Comparison of ENCODE assay signal across 1 cellular context in the genomic region with DNA sequence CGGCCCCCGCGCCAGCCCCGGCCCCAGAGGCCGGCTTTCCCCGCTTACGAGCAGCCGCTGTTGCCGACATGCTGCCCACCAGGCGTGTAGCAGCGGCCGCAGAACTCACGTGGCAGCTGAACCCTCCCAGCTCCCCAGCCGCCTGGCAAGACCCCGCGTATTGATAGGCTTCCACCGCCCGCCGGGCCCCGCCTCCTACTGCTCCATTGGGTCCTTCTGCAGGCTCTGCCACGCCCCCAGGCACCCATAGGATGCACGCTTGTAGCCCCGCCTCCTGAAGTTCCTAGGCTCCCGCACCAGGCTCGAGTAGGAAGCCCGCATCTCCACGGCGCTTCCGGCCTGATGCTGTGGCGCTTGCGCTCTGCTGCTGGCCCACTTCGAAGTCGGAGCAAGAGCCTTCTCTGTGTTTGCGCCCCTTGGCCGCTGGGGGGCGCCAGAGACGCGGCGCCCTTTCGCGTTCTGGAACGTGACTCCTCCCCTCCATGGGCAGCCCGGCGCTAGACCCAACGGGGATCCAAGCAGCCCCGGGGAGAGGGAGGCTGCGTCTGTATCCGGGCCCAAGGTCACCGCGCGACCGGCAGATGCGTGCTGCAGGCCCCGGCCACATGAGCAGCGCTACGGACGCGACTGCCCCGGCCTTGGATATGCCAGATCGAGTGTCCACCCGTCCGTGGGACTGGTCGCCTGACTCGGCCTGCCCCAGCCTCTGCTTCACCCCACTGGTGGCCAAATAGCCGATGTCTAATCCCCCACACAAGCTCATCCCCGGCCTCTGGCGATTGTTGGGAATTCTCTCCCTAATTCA.
TF ChIP-seq lines count a peak whose summit lies in the region.

A gene (plus strand): TSS at position 566 of the 805 bp plus-strand sequence. CDS start 993 bp downstream, outside the sequence.
A gene with protein sequence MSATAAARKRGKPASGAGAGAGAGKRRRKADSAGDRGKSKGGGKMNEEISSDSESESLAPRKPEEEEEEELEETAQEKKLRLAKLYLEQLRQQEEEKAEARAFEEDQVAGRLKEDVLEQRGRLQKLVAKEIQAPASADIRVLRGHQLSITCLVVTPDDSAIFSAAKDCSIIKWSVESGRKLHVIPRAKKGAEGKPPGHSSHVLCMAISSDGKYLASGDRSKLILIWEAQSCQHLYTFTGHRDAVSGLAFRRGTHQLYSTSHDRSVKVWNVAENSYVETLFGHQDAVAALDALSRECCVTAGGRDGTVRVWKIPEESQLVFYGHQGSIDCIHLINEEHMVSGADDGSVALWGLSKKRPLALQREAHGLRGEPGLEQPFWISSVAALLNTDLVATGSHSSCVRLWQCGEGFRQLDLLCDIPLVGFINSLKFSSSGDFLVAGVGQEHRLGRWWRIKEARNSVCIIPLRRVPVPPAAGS (minus strand): TSS at position 107 of the 805 bp plus-strand sequence. CDS start 37 bp downstream, at position 70.

TF ChIP-seq in HepG2, 621 proteins besides CTCF, POLR2A, EP300 and RAD21 (continued from another document and continues in another):
- TF ChIP-seq ZNF775 (CRISPR knock-in tag; IDR thresholded peaks at IDR 0.05; ENCODE audit: borderline replicate concordance) (no peak), TAF1 (CRISPR knock-in tag; IDR thresholded peaks at IDR 0.05) (peak; percentile 82), GLI4 (CRISPR knock-in tag; IDR thresholded peaks at IDR 0.05; ENCODE audit: borderline replicate concordance) (no peak), KDM2A (CRISPR knock-in tag; IDR thresholded peaks at IDR 0.05; ENCODE audit: borderline replicate concordance, low read depth) (peak; percentile 96), HDAC1 (CRISPR knock-in tag; IDR thresholded peaks at IDR 0.05) (peak; percentile 84), ZFX (CRISPR knock-in tag; IDR thresholded peaks at IDR 0.05; ENCODE audit: low read depth) (peak; percentile 94), ZNF432 (CRISPR knock-in tag; IDR thresholded peaks at IDR 0.05; ENCODE audit: borderline replicate concordance) (no peak), PLRG1 (conservative IDR thresholded peaks at IDR 0.05) (no peak), BRD4 (CRISPR knock-in tag; IDR thresholded peaks at IDR 0.05) (peak; percentile 88; the same call in 1 of the 2 replicates), MYNN (CRISPR knock-in tag; IDR thresholded peaks at IDR 0.05; ENCODE audit: low read depth) (peak; percentile 35)
- TF ChIP-seq, protein P1, sequence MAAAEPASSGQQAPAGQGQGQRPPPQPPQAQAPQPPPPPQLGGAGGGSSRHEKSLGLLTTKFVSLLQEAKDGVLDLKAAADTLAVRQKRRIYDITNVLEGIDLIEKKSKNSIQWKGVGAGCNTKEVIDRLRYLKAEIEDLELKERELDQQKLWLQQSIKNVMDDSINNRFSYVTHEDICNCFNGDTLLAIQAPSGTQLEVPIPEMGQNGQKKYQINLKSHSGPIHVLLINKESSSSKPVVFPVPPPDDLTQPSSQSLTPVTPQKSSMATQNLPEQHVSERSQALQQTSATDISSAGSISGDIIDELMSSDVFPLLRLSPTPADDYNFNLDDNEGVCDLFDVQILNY (CRISPR knock-in tag; conservative IDR thresholded peaks at IDR 0.05), result no peak
- TF ChIP-seq, protein P2, sequence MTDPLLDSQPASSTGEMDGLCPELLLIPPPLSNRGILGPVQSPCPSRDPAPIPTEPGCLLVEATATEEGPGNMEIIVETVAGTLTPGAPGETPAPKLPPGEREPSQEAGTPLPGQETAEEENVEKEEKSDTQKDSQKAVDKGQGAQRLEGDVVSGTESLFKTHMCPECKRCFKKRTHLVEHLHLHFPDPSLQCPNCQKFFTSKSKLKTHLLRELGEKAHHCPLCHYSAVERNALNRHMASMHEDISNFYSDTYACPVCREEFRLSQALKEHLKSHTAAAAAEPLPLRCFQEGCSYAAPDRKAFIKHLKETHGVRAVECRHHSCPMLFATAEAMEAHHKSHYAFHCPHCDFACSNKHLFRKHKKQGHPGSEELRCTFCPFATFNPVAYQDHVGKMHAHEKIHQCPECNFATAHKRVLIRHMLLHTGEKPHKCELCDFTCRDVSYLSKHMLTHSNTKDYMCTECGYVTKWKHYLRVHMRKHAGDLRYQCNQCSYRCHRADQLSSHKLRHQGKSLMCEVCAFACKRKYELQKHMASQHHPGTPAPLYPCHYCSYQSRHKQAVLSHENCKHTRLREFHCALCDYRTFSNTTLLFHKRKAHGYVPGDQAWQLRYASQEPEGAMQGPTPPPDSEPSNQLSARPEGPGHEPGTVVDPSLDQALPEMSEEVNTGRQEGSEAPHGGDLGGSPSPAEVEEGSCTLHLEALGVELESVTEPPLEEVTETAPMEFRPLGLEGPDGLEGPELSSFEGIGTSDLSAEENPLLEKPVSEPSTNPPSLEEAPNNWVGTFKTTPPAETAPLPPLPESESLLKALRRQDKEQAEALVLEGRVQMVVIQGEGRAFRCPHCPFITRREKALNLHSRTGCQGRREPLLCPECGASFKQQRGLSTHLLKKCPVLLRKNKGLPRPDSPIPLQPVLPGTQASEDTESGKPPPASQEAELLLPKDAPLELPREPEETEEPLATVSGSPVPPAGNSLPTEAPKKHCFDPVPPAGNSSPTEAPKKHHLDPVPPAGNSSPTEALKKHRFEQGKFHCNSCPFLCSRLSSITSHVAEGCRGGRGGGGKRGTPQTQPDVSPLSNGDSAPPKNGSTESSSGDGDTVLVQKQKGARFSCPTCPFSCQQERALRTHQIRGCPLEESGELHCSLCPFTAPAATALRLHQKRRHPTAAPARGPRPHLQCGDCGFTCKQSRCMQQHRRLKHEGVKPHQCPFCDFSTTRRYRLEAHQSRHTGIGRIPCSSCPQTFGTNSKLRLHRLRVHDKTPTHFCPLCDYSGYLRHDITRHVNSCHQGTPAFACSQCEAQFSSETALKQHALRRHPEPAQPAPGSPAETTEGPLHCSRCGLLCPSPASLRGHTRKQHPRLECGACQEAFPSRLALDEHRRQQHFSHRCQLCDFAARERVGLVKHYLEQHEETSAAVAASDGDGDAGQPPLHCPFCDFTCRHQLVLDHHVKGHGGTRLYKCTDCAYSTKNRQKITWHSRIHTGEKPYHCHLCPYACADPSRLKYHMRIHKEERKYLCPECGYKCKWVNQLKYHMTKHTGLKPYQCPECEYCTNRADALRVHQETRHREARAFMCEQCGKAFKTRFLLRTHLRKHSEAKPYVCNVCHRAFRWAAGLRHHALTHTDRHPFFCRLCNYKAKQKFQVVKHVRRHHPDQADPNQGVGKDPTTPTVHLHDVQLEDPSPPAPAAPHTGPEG (CRISPR knock-in tag; IDR thresholded peaks at IDR 0.05), result peak; percentile 83
- TF ChIP-seq, protein P3, sequence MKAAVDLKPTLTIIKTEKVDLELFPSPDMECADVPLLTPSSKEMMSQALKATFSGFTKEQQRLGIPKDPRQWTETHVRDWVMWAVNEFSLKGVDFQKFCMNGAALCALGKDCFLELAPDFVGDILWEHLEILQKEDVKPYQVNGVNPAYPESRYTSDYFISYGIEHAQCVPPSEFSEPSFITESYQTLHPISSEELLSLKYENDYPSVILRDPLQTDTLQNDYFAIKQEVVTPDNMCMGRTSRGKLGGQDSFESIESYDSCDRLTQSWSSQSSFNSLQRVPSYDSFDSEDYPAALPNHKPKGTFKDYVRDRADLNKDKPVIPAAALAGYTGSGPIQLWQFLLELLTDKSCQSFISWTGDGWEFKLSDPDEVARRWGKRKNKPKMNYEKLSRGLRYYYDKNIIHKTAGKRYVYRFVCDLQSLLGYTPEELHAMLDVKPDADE (CRISPR knock-in tag; IDR thresholded peaks at IDR 0.05), result no peak; the same call in 1 of the 2 replicates
- TF ChIP-seq, protein P4, sequence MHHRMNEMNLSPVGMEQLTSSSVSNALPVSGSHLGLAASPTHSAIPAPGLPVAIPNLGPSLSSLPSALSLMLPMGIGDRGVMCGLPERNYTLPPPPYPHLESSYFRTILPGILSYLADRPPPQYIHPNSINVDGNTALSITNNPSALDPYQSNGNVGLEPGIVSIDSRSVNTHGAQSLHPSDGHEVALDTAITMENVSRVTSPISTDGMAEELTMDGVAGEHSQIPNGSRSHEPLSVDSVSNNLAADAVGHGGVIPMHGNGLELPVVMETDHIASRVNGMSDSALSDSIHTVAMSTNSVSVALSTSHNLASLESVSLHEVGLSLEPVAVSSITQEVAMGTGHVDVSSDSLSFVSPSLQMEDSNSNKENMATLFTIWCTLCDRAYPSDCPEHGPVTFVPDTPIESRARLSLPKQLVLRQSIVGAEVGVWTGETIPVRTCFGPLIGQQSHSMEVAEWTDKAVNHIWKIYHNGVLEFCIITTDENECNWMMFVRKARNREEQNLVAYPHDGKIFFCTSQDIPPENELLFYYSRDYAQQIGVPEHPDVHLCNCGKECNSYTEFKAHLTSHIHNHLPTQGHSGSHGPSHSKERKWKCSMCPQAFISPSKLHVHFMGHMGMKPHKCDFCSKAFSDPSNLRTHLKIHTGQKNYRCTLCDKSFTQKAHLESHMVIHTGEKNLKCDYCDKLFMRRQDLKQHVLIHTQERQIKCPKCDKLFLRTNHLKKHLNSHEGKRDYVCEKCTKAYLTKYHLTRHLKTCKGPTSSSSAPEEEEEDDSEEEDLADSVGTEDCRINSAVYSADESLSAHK (CRISPR knock-in tag; IDR thresholded peaks at IDR 0.05; ENCODE audit: borderline replicate concordance), result no peak
- TF ChIP-seq, protein P5, sequence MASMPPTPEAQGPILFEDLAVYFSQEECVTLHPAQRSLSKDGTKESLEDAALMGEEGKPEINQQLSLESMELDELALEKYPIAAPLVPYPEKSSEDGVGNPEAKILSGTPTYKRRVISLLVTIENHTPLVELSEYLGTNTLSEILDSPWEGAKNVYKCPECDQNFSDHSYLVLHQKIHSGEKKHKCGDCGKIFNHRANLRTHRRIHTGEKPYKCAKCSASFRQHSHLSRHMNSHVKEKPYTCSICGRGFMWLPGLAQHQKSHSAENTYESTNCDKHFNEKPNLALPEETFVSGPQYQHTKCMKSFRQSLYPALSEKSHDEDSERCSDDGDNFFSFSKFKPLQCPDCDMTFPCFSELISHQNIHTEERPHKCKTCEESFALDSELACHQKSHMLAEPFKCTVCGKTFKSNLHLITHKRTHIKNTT (CRISPR knock-in tag; IDR thresholded peaks at IDR 0.05), result no peak
- TF ChIP-seq, protein P6, sequence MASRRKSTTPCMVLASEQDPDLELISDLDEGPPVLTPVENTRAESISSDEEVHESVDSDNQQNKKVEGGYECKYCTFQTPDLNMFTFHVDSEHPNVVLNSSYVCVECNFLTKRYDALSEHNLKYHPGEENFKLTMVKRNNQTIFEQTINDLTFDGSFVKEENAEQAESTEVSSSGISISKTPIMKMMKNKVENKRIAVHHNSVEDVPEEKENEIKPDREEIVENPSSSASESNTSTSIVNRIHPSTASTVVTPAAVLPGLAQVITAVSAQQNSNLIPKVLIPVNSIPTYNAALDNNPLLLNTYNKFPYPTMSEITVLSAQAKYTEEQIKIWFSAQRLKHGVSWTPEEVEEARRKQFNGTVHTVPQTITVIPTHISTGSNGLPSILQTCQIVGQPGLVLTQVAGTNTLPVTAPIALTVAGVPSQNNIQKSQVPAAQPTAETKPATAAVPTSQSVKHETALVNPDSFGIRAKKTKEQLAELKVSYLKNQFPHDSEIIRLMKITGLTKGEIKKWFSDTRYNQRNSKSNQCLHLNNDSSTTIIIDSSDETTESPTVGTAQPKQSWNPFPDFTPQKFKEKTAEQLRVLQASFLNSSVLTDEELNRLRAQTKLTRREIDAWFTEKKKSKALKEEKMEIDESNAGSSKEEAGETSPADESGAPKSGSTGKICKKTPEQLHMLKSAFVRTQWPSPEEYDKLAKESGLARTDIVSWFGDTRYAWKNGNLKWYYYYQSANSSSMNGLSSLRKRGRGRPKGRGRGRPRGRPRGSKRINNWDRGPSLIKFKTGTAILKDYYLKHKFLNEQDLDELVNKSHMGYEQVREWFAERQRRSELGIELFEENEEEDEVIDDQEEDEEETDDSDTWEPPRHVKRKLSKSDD (CRISPR knock-in tag; IDR thresholded peaks at IDR 0.05; ENCODE audit: low read depth), result no peak
- TF ChIP-seq, protein P7, sequence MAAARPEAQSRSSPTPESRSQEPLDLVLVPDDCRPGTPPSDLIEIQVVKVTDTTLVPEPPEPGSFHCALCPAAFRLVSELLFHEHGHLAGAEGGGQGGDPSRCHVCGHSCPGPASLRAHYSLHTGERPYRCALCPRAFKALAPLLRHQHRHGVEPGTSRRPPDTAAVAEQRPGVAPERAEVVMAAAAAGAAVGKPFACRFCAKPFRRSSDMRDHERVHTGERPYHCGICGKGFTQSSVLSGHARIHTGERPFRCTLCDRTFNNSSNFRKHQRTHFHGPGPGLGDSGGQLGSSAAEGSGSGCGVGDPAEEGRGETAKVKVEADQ (CRISPR knock-in tag; IDR thresholded peaks at IDR 0.05; ENCODE audit: borderline replicate concordance), result no peak
- TF ChIP-seq, protein P8, sequence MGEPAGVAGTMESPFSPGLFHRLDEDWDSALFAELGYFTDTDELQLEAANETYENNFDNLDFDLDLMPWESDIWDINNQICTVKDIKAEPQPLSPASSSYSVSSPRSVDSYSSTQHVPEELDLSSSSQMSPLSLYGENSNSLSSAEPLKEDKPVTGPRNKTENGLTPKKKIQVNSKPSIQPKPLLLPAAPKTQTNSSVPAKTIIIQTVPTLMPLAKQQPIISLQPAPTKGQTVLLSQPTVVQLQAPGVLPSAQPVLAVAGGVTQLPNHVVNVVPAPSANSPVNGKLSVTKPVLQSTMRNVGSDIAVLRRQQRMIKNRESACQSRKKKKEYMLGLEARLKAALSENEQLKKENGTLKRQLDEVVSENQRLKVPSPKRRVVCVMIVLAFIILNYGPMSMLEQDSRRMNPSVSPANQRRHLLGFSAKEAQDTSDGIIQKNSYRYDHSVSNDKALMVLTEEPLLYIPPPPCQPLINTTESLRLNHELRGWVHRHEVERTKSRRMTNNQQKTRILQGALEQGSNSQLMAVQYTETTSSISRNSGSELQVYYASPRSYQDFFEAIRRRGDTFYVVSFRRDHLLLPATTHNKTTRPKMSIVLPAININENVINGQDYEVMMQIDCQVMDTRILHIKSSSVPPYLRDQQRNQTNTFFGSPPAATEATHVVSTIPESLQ (CRISPR knock-in tag; conservative IDR thresholded peaks at IDR 0.05), result 0 out of 2 replicates have a peak, but pooled peaks have one; percentile 46
- TF ChIP-seq, protein P9, sequence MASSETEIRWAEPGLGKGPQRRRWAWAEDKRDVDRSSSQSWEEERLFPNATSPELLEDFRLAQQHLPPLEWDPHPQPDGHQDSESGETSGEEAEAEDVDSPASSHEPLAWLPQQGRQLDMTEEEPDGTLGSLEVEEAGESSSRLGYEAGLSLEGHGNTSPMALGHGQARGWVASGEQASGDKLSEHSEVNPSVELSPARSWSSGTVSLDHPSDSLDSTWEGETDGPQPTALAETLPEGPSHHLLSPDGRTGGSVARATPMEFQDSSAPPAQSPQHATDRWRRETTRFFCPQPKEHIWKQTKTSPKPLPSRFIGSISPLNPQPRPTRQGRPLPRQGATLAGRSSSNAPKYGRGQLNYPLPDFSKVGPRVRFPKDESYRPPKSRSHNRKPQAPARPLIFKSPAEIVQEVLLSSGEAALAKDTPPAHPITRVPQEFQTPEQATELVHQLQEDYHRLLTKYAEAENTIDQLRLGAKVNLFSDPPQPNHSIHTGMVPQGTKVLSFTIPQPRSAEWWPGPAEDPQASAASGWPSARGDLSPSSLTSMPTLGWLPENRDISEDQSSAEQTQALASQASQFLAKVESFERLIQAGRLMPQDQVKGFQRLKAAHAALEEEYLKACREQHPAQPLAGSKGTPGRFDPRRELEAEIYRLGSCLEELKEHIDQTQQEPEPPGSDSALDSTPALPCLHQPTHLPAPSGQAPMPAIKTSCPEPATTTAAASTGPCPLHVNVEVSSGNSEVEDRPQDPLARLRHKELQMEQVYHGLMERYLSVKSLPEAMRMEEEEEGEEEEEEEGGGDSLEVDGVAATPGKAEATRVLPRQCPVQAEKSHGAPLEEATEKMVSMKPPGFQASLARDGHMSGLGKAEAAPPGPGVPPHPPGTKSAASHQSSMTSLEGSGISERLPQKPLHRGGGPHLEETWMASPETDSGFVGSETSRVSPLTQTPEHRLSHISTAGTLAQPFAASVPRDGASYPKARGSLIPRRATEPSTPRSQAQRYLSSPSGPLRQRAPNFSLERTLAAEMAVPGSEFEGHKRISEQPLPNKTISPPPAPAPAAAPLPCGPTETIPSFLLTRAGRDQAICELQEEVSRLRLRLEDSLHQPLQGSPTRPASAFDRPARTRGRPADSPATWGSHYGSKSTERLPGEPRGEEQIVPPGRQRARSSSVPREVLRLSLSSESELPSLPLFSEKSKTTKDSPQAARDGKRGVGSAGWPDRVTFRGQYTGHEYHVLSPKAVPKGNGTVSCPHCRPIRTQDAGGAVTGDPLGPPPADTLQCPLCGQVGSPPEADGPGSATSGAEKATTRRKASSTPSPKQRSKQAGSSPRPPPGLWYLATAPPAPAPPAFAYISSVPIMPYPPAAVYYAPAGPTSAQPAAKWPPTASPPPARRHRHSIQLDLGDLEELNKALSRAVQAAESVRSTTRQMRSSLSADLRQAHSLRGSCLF (CRISPR knock-in tag; IDR thresholded peaks at IDR 0.05; ENCODE audit: borderline replicate concordance), result 0 out of 2 replicates have a peak, but pooled peaks have one; percentile 15
